In the genomic region with DNA sequence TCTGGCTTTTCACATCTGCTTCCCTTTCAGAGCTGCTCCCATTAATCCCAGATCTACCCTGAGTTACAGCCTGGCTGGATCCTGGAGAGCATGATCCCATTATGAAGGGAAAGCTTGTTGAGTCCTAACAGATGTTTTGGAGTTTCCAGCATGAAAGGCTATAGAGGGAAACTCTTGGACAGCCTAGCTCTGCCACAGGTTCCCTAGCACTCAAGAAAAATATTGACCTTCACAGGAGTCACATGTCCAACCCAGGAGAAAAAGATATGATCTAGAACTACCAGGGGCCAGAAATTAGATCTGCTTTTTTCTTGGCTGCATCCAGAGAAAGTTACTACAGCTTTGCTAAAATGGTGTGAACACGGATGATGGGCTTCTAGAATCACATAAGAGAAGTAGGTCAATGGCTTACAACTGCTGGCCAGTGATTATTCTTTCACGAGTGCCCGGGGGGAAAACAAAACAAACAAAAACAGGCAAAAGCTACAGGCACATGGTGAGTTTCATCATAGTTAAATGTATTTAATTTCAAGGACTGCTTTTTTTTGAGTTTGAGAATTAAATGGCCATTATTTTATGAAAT, we compare ENCODE assay signal across 20 cellular contexts. TPM values are rescaled to one million over a fixed set of nuclear protein-coding genes. Genes with fewer than 3 reads are reported as not detected.
DNase-seq lines count a peak whose midpoint lies in the region; ATAC-seq and TF ChIP-seq lines count a peak whose summit lies in the region.
"Had no signal": no experiment of that assay in that cellular context is flagged by ENCODE, and none has a peak within 500 bp of the region (broad histone marks: within the 10 kb centered on the region; RNA-seq: fewer than 3 reads in every experiment).

No MANE protein-coding gene starts in this region.

- DNase-seq in activated CD4-positive, alpha-beta T cell treated with anti-CD3 and anti-CD28 coated beads, Interleukin-2, amount 10 ng/mL, durations not matched to agents 24 days and 14 days = no peak
- DNase-seq in activated CD4-positive, alpha-beta T cell treated with anti-CD3 and anti-CD28 coated beads, Interleukin-2, amount 10 ng/mL, durations not matched to agents 7 days and 5 days = no peak
- DNase-seq in T-helper 17 cell (no peak), gastrocnemius medialis (no peak), suprapubic skin (ENCODE audit: low spot score in 2 of 2) (no peak)
- DNase-seq: CD8-positive, alpha-beta memory T cell; GF-D8; GM23248; HCEC 1CT; KG1; NCI-H1048; NCI-H1436 treated with DMSO at 0.1 percent for 48 hours; NCI-H2081 treated with DMSO at 0.1 percent for 48 hours; NCI-H526; NK-92 treated with Interleukin-12 subunit alpha and Interleukin-12 subunit beta, amount 100 ng/mL, for 24 hours; SIG-M5 had no signal

- peaks cover 2% of the 10 kb centered on the region for H3K4me1 Mint-ChIP-seq in activated CD4-positive, alpha-beta T cell treated with anti-CD3 and anti-CD28 coated beads, Interleukin-2, amount 10 ng/mL, durations not matched to agents 24 days and 14 days
- H3K4me1 Mint-ChIP-seq in activated CD4-positive, alpha-beta T cell treated with anti-CD3 and anti-CD28 coated beads, Interleukin-2, amount 10 ng/mL, durations not matched to agents 7 days and 5 days = no peaks in the 10 kb centered on the region
- peaks cover 5% of the 10 kb centered on the region for H3K4me1 Mint-ChIP-seq in T-helper 17 cell

- ATAC-seq in T-helper 17 cell (no peak), gastroesophageal sphincter (peak; percentile 34), gastrocnemius medialis (peak; percentile 56 to 61), HG03457 (IDR thresholded peaks at IDR 0.05; ENCODE audit: unreplicated experiment) (no peak), HG02588 (IDR thresholded peaks at IDR 0.05; ENCODE audit: unreplicated experiment) (no peak)

- peaks cover 0 to 3% (median 0%) of the 10 kb centered on the region in 3 donors for H3K4me1 ChIP-seq in gastroesophageal sphincter
- peaks cover 7 to 15% of the 10 kb centered on the region in 2 donors for H3K4me1 ChIP-seq in gastrocnemius medialis
- H3K4me1 ChIP-seq in suprapubic skin = peaks cover under 1% of the 10 kb centered on the region
- H3K4me1 ChIP-seq: BLaER1 had no signal

- in situ Hi-C loops in gastrocnemius medialis (cut with MboI; ENCODE audit: low sequenced_read_pairs in 4 of 4) = no loop called here

- H3K9me3 ChIP-seq in T-helper 17 cell (ENCODE audit: control insufficient read depth, low read length, poor library complexity, severe bottlenecking) (no peaks in the 10 kb centered on the region), gastroesophageal sphincter (no peaks in the 10 kb centered on the region), gastrocnemius medialis (no peaks in the 10 kb centered on the region), suprapubic skin (no peaks in the 10 kb centered on the region)
- H3K9me3 ChIP-seq: BLaER1 had no signal

- H3K9me3 Mint-ChIP-seq in activated CD4-positive, alpha-beta T cell treated with anti-CD3 and anti-CD28 coated beads, Interleukin-2, amount 10 ng/mL, durations not matched to agents 24 days and 14 days = no peaks in the 10 kb centered on the region
- H3K9me3 Mint-ChIP-seq in activated CD4-positive, alpha-beta T cell treated with anti-CD3 and anti-CD28 coated beads, Interleukin-2, amount 10 ng/mL, durations not matched to agents 7 days and 5 days = no peaks in the 10 kb centered on the region
- H3K9me3 Mint-ChIP-seq: CD8-positive, alpha-beta memory T cell had no signal

- H3K4me3 ChIP-seq in gastroesophageal sphincter = no peak overlapping the region
- no peak overlapping the region for H3K4me3 ChIP-seq in gastrocnemius medialis
- H3K4me3 ChIP-seq in suprapubic skin = no peak overlapping the region
- H3K4me3 ChIP-seq: BLaER1, GM23248 had no signal

- peaks cover 59% of the 10 kb centered on the region for H3K36me3 Mint-ChIP-seq in activated CD4-positive, alpha-beta T cell treated with anti-CD3 and anti-CD28 coated beads, Interleukin-2, amount 10 ng/mL, durations not matched to agents 24 days and 14 days (ENCODE audit: low read depth)
- H3K36me3 Mint-ChIP-seq in activated CD4-positive, alpha-beta T cell treated with anti-CD3 and anti-CD28 coated beads, Interleukin-2, amount 10 ng/mL, durations not matched to agents 7 days and 5 days (ENCODE audit: low read depth) = peaks cover 55% of the 10 kb centered on the region
- peaks cover 18% of the 10 kb centered on the region for H3K36me3 Mint-ChIP-seq in T-helper 17 cell (ENCODE audit: low read depth)

- intact Hi-C loops in activated CD4-positive, alpha-beta T cell treated with anti-CD3 and anti-CD28 coated beads, Interleukin-2, amount 10 ng/mL, durations not matched to agents 24 days and 14 days (cut with micrococcal nuclease) = no loop called here
- intact Hi-C loops in gastrocnemius medialis (cut with DNase I; ENCODE audit: low total_unique reads) = no loop called here

- H3K27ac ChIP-seq in gastroesophageal sphincter = no peak overlapping the region
- H3K27ac ChIP-seq in gastrocnemius medialis = peak overlapping the region in 2 of 4 donors; percentile 42 to 50
- no peak overlapping the region for H3K27ac ChIP-seq in suprapubic skin
- H3K27ac ChIP-seq: BLaER1, GM23248 had no signal

- POLR2A ChIA-PET in activated CD4-positive, alpha-beta T cell treated with anti-CD3 and anti-CD28 coated beads, Interleukin-2, amount 10 ng/mL, durations not matched to agents 7 days and 5 days (lab: Charles Lee) = no interaction called here

- TF ChIP-seq EP300 in gastroesophageal sphincter (IDR thresholded peaks at IDR 0.05) (no peak), suprapubic skin (IDR thresholded peaks at IDR 0.05) (no peak)

- H3K27ac Mint-ChIP-seq in activated CD4-positive, alpha-beta T cell treated with anti-CD3 and anti-CD28 coated beads, Interleukin-2, amount 10 ng/mL, durations not matched to agents 24 days and 14 days = peak overlapping the region; percentile 1
- H3K27ac Mint-ChIP-seq in activated CD4-positive, alpha-beta T cell treated with anti-CD3 and anti-CD28 coated beads, Interleukin-2, amount 10 ng/mL, durations not matched to agents 7 days and 5 days = no peak overlapping the region
- peak overlapping the region; percentile 32 for H3K27ac Mint-ChIP-seq in T-helper 17 cell

- no peak overlapping the region for H3K4me3 Mint-ChIP-seq in activated CD4-positive, alpha-beta T cell treated with anti-CD3 and anti-CD28 coated beads, Interleukin-2, amount 10 ng/mL, durations not matched to agents 24 days and 14 days
- no peak overlapping the region for H3K4me3 Mint-ChIP-seq in activated CD4-positive, alpha-beta T cell treated with anti-CD3 and anti-CD28 coated beads, Interleukin-2, amount 10 ng/mL, durations not matched to agents 7 days and 5 days
- H3K4me3 Mint-ChIP-seq in T-helper 17 cell = no peak overlapping the region
- H3K4me3 Mint-ChIP-seq: CD8-positive, alpha-beta memory T cell had no signal

- 56% methylated on average over 3 of the region's 3 CpGs; no CpG with 5 or more reads in 1 of the 2 donors for WGBS in gastroesophageal sphincter (ENCODE audit: low coverage in 1 of 2), 2 donors
- 70% methylated on average over 3 of the region's 3 CpGs for WGBS in suprapubic skin

- no peaks in the 10 kb centered on the region for H3K27me3 ChIP-seq in gastroesophageal sphincter
- H3K27me3 ChIP-seq in gastrocnemius medialis = no peaks in the 10 kb centered on the region
- no peaks in the 10 kb centered on the region for H3K27me3 ChIP-seq in suprapubic skin
- H3K27me3 ChIP-seq: BLaER1 had no signal

- H3K36me3 ChIP-seq in gastroesophageal sphincter = peaks cover 7 to 100% of the 10 kb centered on the region in 2 donors
- peaks cover 0 to 61% of the 10 kb centered on the region in 2 donors for H3K36me3 ChIP-seq in gastrocnemius medialis
- H3K36me3 ChIP-seq in suprapubic skin = peaks cover 91% of the 10 kb centered on the region

- no peak for TF ChIP-seq POLR2A in gastroesophageal sphincter (IDR thresholded peaks at IDR 0.05)
- TF ChIP-seq POLR2A in gastrocnemius medialis (IDR thresholded peaks at IDR 0.05) = no peak
- no peak for TF ChIP-seq POLR2A in suprapubic skin (IDR thresholded peaks at IDR 0.05)

- no peaks in the 10 kb centered on the region for H3K27me3 Mint-ChIP-seq in activated CD4-positive, alpha-beta T cell treated with anti-CD3 and anti-CD28 coated beads, Interleukin-2, amount 10 ng/mL, durations not matched to agents 24 days and 14 days
- H3K27me3 Mint-ChIP-seq in activated CD4-positive, alpha-beta T cell treated with anti-CD3 and anti-CD28 coated beads, Interleukin-2, amount 10 ng/mL, durations not matched to agents 7 days and 5 days = no peaks in the 10 kb centered on the region
- no peaks in the 10 kb centered on the region for H3K27me3 Mint-ChIP-seq in T-helper 17 cell
- H3K27me3 Mint-ChIP-seq: CD8-positive, alpha-beta memory T cell had no signal

- CTCF ChIA-PET in activated CD4-positive, alpha-beta T cell treated with anti-CD3 and anti-CD28 coated beads, Interleukin-2, amount 10 ng/mL, durations not matched to agents 7 days and 5 days (lab: Charles Lee) = interaction anchor here (2.6 kb wide), 1 partner anchor 184 kb away, joined by 12 read pairs; a partner anchor contains a TSS

- TF ChIP-seq CTCF in gastroesophageal sphincter (IDR thresholded peaks at IDR 0.05) = no peak
- TF ChIP-seq CTCF in gastrocnemius medialis (IDR thresholded peaks at IDR 0.05 in 4 of 5, conservative IDR thresholded peaks at IDR 0.05 in 1 of 5) = no peak
- no peak for TF ChIP-seq CTCF in suprapubic skin (IDR thresholded peaks at IDR 0.05)

RNA-seq across cellular contexts. Expression of a gene that starts 15.9 kb away (rescaled TPM):
- total RNA-seq in activated CD4-positive, alpha-beta T cell treated with anti-CD3 and anti-CD28 coated beads, Interleukin-2, amount 10 ng/mL, durations not matched to agents 24 days and 14 days = 30.3 and 34.4 TPM in 2 replicates
- total RNA-seq in activated CD4-positive, alpha-beta T cell treated with anti-CD3 and anti-CD28 coated beads, Interleukin-2, amount 10 ng/mL, durations not matched to agents 7 days and 5 days = 10 to 100 TPM; 35.5 to 39.1 TPM
- total RNA-seq in T-helper 17 cell (10 to 100 TPM; 51.6 to 58.2 TPM), gastroesophageal sphincter (10 to 100 TPM; 13.2 to 18.8 (median 16.1) TPM), gastrocnemius medialis (10 to 100 TPM in 3 of 4 donors, 1 to 10 TPM in 1; 9.6 to 13.6 (median 12.8) TPM), suprapubic skin (10 to 100 TPM; 11.6 to 55.6 (median 23.9) TPM)

Comparison
In these comparisons a context has a peak if more than half of its experiments do, and no peak if none do; other contexts are left out.
1. ATAC-seq: peak in gastroesophageal sphincter (single experiment) and gastrocnemius medialis (2 of 2); none in T-helper 17 cell (single experiment), HG03457 (single experiment) and HG02588 (single experiment).